20 cellular contexts compared by ENCODE assay signal in the genomic region with DNA sequence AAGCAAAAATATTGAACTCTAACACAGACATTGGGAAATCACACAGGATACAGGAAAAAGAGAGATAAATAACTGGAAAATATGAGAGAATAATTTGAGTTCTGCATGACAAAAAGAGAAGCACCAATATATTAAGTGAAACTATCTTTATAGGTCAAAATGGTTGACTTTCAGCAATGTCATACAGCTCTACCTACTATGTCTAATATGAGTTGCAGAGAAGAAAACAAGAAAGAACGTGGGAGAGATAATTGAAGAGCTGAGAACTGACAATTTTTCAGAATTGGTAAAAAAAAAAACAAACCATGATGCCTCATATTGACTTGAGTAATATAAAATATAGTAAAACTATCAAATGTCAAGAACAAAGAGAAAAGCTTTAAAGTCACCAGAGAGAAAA.
"Had no signal": no experiment of that assay in that cellular context is flagged by ENCODE, and none has a peak within 500 bp of the region (broad histone marks: within the 10 kb centered on the region; RNA-seq: fewer than 3 reads in every experiment).

No MANE protein-coding gene starts in this region.

- H3K27me3 ChIP-seq: heart left ventricle, neutrophil, right atrium auricular region, sigmoid colon, stomach, transverse colon had no signal

- H3K36me3 ChIP-seq: heart left ventricle, neutrophil, right atrium auricular region, sigmoid colon, stomach, thoracic aorta, transverse colon had no signal

- H3K9me3 ChIP-seq: neutrophil had no signal

- H3K27ac ChIP-seq: heart left ventricle, neutrophil, right atrium auricular region, sigmoid colon, skin epidermis, stomach, thoracic aorta, transverse colon had no signal

- H3K4me1 ChIP-seq: heart left ventricle, right atrium auricular region, sigmoid colon, stomach, transverse colon had no signal

- DNase-seq: effector memory CD4-positive, alpha-beta T cell; heart left ventricle; hippocampal formation; left colon; left ventricle myocardium superior; mesenchymal stem cell; midbrain; posterior cingulate gyrus; sigmoid colon; stimulated activated CD4-positive, alpha-beta T cell treated with anti-CD3 and anti-CD28 coated beads, Interleukin-2, amount 100 ng/mL, for 24 hours; stimulated activated CD4-positive, alpha-beta T cell treated with anti-CD3 and anti-CD28 coated beads, Interleukin-4, amount 100 ng/mL, for 4 hours; stomach; substantia nigra; transverse colon had no signal

- ATAC-seq: esophagus mucosa, heart left ventricle, left colon, left ventricle myocardium superior had no signal

- H3K4me3 ChIP-seq: heart left ventricle, lung, right atrium auricular region, sigmoid colon, skin epidermis, stomach, thoracic aorta, transverse colon had no signal
